Comparison of ENCODE assay signal across 9 cellular contexts in the genomic region with DNA sequence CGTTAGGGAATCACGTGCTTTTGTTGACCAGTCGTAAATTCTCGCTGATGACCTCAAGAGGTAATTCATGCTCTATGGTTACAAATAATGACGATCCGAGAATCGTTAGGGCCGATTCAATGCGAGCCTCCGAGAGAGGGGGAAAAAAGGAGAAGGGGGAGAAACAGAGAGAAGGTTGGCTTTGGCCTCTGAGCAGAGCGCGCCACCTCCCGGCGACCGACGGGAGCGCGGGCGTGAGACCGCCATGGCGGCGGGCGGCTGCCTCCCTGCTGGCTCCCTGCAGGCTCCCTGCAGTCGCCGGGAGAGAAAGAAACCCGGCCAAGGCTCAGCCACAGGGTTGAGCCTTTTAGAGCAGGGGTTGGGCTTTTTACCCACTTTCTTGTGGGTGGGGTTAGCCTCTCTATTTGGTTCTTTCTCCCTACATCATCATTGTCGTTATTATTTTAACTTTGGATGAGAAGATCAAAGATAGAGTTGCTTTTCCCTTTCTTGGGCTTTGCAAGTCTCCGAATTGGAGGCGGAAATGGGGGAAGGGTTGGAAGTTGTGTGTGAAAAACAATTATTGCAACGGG. TPM values are rescaled to one million over a fixed set of nuclear protein-coding genes. Genes with fewer than 3 reads are reported as not detected.
DNase-seq lines count a peak whose midpoint lies in the region; ATAC-seq and TF ChIP-seq lines count a peak whose summit lies in the region.
"Had no signal": no experiment of that assay in that cellular context is flagged by ENCODE, and none has a peak within 500 bp of the region (broad histone marks: within the 10 kb centered on the region; RNA-seq: fewer than 3 reads in every experiment).

No MANE protein-coding gene starts in this region.

- no peaks in the 10 kb centered on the region for H3K27me3 ChIP-seq in PC-9 (ENCODE audit: insufficient read depth, low read depth)

- H3K4me1 Mint-ChIP-seq in activated T-cell treated with anti-CD3 and anti-CD28 coated beads, Interleukin-2, amount 50 U/mL, for 4 hours (ENCODE audit: low read depth) = peaks cover 37% of the 10 kb centered on the region
- H3K4me1 Mint-ChIP-seq in osteocyte (ENCODE audit: unreplicated experiment) (peaks cover 13% of the 10 kb centered on the region), type B pancreatic cell (ENCODE audit: unreplicated experiment) (peaks cover 55% of the 10 kb centered on the region)

- CTCF ChIA-PET in PC-9 (lab: Charles Lee) = interaction anchor here (0.6 kb wide), 1 partner anchor 436 kb away, joined by 10 read pairs; no protein-coding TSS in a partner anchor

- BruUV-seq in PC-9 (replicated peaks; lab: Mats Ljungman, UMichigan) = no TSS peak

- H3K36me3 Mint-ChIP-seq in activated T-cell treated with anti-CD3 and anti-CD28 coated beads, Interleukin-2, amount 50 U/mL, for 4 hours (ENCODE audit: insufficient read depth) = no peaks in the 10 kb centered on the region
- H3K36me3 Mint-ChIP-seq in osteocyte (ENCODE audit: unreplicated experiment) (no peaks in the 10 kb centered on the region), type B pancreatic cell (peaks cover 26% of the 10 kb centered on the region)

- H3K4me3 Mint-ChIP-seq in activated T-cell treated with anti-CD3 and anti-CD28 coated beads, Interleukin-2, amount 50 U/mL, for 4 hours = peak overlapping the region; percentile 76
- H3K4me3 Mint-ChIP-seq in osteocyte (ENCODE audit: unreplicated experiment) = no peak overlapping the region
- H3K4me3 Mint-ChIP-seq in type B pancreatic cell = peak overlapping the region; percentile 91

- 0 out of 2 replicates have a peak, but pooled peaks cover 5% of the 10 kb centered on the region for H3F3A ChIP-seq in PC-9 (ENCODE audit: insufficient read depth, low read depth)

- H3K27me3 Mint-ChIP-seq in activated T-cell treated with anti-CD3 and anti-CD28 coated beads, Interleukin-2, amount 50 U/mL, for 4 hours (ENCODE audit: low read depth) = peaks cover 88% of the 10 kb centered on the region
- H3K27me3 Mint-ChIP-seq in osteocyte (ENCODE audit: unreplicated experiment) (peaks cover 97% of the 10 kb centered on the region), type B pancreatic cell (peaks cover 94% of the 10 kb centered on the region)

- DNase-seq in DMS114 treated with DMSO at 0.1 percent for 48 hours (lab: John Stamatoyannopoulos, UW; ENCODE audit: unreplicated experiment) (peak; percentile 63), HuH-7.5 (ENCODE audit: low spot score) (peak; percentile 96), PC-9 (no peak), fibroblast of pulmonary artery (ENCODE audit: low read depth) (peak; percentile 81), osteocyte (ENCODE audit: extremely low spot score, unreplicated experiment) (no peak), type B pancreatic cell (ENCODE audit: extremely low spot score, unreplicated experiment) (peak; percentile 95)
- DNase-seq in activated T-cell treated with anti-CD3 and anti-CD28 coated beads, Interleukin-2, amount 50 U/mL, for 4 hours = peak; percentile 78

- no peak overlapping the region for H2AFZ ChIP-seq in PC-9

- ATAC-seq in activated T-cell treated with anti-CD3 and anti-CD28 coated beads, Interleukin-2, amount 50 U/mL, for 4 hours = peak; percentile 59 to 71
- no peak for ATAC-seq in GM21447 (IDR thresholded peaks at IDR 0.05; ENCODE audit: unreplicated experiment)

- no peaks in the 10 kb centered on the region for H3K4me1 ChIP-seq in PC-9 (replicated peaks; ENCODE audit: insufficient read depth)

- H3K27ac Mint-ChIP-seq in osteocyte (ENCODE audit: unreplicated experiment) = no peak overlapping the region
- peak overlapping the region; percentile 97 for H3K27ac Mint-ChIP-seq in type B pancreatic cell

- no peak overlapping the region for H3K27ac ChIP-seq in PC-9

- intact Hi-C loops in PC-9 (cut with micrococcal nuclease; ENCODE audit: unreplicated experiment) = no loop called here

- no peak overlapping the region for H3K4me3 ChIP-seq in PC-9
- peak overlapping the region; percentile 48 for H3K4me3 ChIP-seq in fibroblast of pulmonary artery (replicated peaks; ENCODE audit: low read depth, low read length)

- POLR2A ChIA-PET in PC-9 (lab: Charles Lee; ENCODE audit: unreplicated experiment) = no interaction called here

- no peaks in the 10 kb centered on the region for H3K9me3 Mint-ChIP-seq in activated T-cell treated with anti-CD3 and anti-CD28 coated beads, Interleukin-2, amount 50 U/mL, for 4 hours
- H3K9me3 Mint-ChIP-seq in osteocyte (ENCODE audit: unreplicated experiment) (no peaks in the 10 kb centered on the region), type B pancreatic cell (no peaks in the 10 kb centered on the region)

- peaks cover 6% of the 10 kb centered on the region for H4K20me1 ChIP-seq in PC-9 (ENCODE audit: insufficient read depth)

- no peaks in the 10 kb centered on the region for H3K9me3 ChIP-seq in PC-9 (ENCODE audit: insufficient read depth, low read depth)

- H3K4me2 ChIP-seq in PC-9 = no peak overlapping the region

- TF ChIP-seq CTCF in PC-9 (conservative IDR thresholded peaks at IDR 0.05) (peak; percentile 66), fibroblast of pulmonary artery (IDR thresholded peaks at IDR 0.05; ENCODE audit: low read length, missing control alignments) (peak; percentile 75), osteocyte (IDR thresholded peaks at IDR 0.05) (peak; percentile 69), type B pancreatic cell (conservative IDR thresholded peaks at IDR 0.05) (peak; percentile 96)

- no peaks in the 10 kb centered on the region for H3K9me2 ChIP-seq in PC-9 (ENCODE audit: insufficient read depth)

- peaks cover 23% of the 10 kb centered on the region for H3K79me2 ChIP-seq in PC-9 (ENCODE audit: low read depth)

- H3K36me3 ChIP-seq in PC-9 (ENCODE audit: low read depth) = peaks cover 7% of the 10 kb centered on the region

RNA-seq across cellular contexts. Expression of a gene that starts 0.3 kb away (rescaled TPM):
- total RNA-seq in PC-9 (2021) (8.3 and 12.9 TPM in 2 replicates), osteocyte (not detected in 2 replicates), type B pancreatic cell (ENCODE audit: low replicate concordance) (10.1 and 20.8 TPM in 2 replicates)
- under 1 TPM in 1 of 3 donors, not detected in 2; 0.08 TPM for total RNA-seq in activated T-cell treated with anti-CD3 and anti-CD28 coated beads, Interleukin-2, amount 50 U/mL, for 4 hours
- total RNA-seq: activated CD8-positive, alpha-beta memory T cell treated with anti-CD3 and anti-CD28 coated beads for 36 hours had no signal

RNA-seq across cellular contexts. Expression of a gene that starts 3.9 kb away (rescaled TPM):
- total RNA-seq in PC-9 (2021) (17.2 and 19.1 TPM in 2 replicates), osteocyte (0.46 TPM in 1 of 2 replicates, not detected in the other), type B pancreatic cell (ENCODE audit: low replicate concordance) (46.9 and 93.7 TPM in 2 replicates)
- total RNA-seq in activated T-cell treated with anti-CD3 and anti-CD28 coated beads, Interleukin-2, amount 50 U/mL, for 4 hours = 1 to 10 TPM in 1 of 3 donors, under 1 TPM in 2; 0.50 to 1.0 (median 0.81) TPM

RNA-seq across cellular contexts. Expression of a gene that starts 10.9 kb away (rescaled TPM):
- total RNA-seq in PC-9 (2021) = 27.9 and 30.7 TPM in 2 replicates
- total RNA-seq in activated T-cell treated with anti-CD3 and anti-CD28 coated beads, Interleukin-2, amount 50 U/mL, for 4 hours = under 1 TPM in 2 of 3 donors, not detected in 1; 0.24 to 0.27 TPM
- total RNA-seq in osteocyte = not detected in 2 replicates
- 17.6 and 20.3 TPM in 2 replicates for total RNA-seq in type B pancreatic cell (ENCODE audit: low replicate concordance)

RNA-seq across cellular contexts. Expression of a gene that starts 15.8 kb away (rescaled TPM):
- 2.0 and 2.1 TPM in 2 replicates for total RNA-seq in PC-9 (2021)
- 1 to 10 TPM in 2 of 3 donors, under 1 TPM in 1; 0.94 to 1.6 (median 1.4) TPM for total RNA-seq in activated T-cell treated with anti-CD3 and anti-CD28 coated beads, Interleukin-2, amount 50 U/mL, for 4 hours
- not detected in 2 replicates for total RNA-seq in osteocyte
- 14.8 and 27.0 TPM in 2 replicates for total RNA-seq in type B pancreatic cell (ENCODE audit: low replicate concordance)

RNA-seq across cellular contexts. Expression of a gene that starts 16.9 kb away (rescaled TPM):
- total RNA-seq in PC-9 (2021) (28.2 and 34.0 TPM in 2 replicates), osteocyte (not detected in 2 replicates), type B pancreatic cell (ENCODE audit: low replicate concordance) (9.8 and 11.7 TPM in 2 replicates)
- under 1 TPM; 0.18 to 0.43 (median 0.38) TPM for total RNA-seq in activated T-cell treated with anti-CD3 and anti-CD28 coated beads, Interleukin-2, amount 50 U/mL, for 4 hours

Comparison
In these comparisons a context has a peak if more than half of its experiments do, and no peak if none do; other contexts are left out.
1. DNase-seq: peak in DMS114 treated with DMSO at 0.1 percent for 48 hours (single experiment), HuH-7.5 (single experiment), activated T-cell treated with anti-CD3 and anti-CD28 coated beads, Interleukin-2, amount 50 U/mL, for 4 hours (single experiment), fibroblast of pulmonary artery (single experiment) and type B pancreatic cell (single experiment); none in PC-9 (0 of 2) and osteocyte (single experiment).
2. RNA of a gene that starts 10.9 kb away (total RNA-seq): 27.9 to 30.7 TPM in PC-9 and 17.6 to 20.3 TPM in type B pancreatic cell; 0.24 to 0.27 TPM in activated T-cell treated with anti-CD3 and anti-CD28 coated beads, Interleukin-2, amount 50 U/mL, for 4 hours and not detected in osteocyte; every median in the first group is over 10 times any median in the second.
3. Peak in every context shown above with its lines, with median percentiles within 50 percentile points of each other: CTCF ChIP-seq.